9 cellular contexts compared by ENCODE assay signal in genomic region chr12:108618079-108618952, GRCh38.
DNase-seq lines count a peak whose midpoint lies in the region; ATAC-seq, FAIRE-seq and TF ChIP-seq lines count a peak whose summit lies in the region.
"Had no signal": no experiment of that assay in that cellular context is flagged by ENCODE, and none has a peak within 500 bp of the region (broad histone marks: within the 10 kb centered on the region; RNA-seq: fewer than 3 reads in every experiment).

No MANE protein-coding gene starts in this region.

- no peaks in the 10 kb centered on the region for H3K27me3 Mint-ChIP-seq in activated naive CD4-positive, alpha-beta T cell treated with anti-CD3 and anti-CD28 coated beads, Interleukin-2, amount 50 U/mL, for 24 hours

- no peak for FAIRE-seq in urothelium cell line (lab: Jason Lieb, UNC)
- FAIRE-seq: TTC549 had no signal

- peaks cover 56% of the 10 kb centered on the region for H3K4me1 Mint-ChIP-seq in activated naive CD4-positive, alpha-beta T cell treated with anti-CD3 and anti-CD28 coated beads, Interleukin-2, amount 50 U/mL, for 24 hours

- H3K27ac Mint-ChIP-seq in activated naive CD4-positive, alpha-beta T cell treated with anti-CD3 and anti-CD28 coated beads, Interleukin-2, amount 50 U/mL, for 24 hours, result peak overlapping the region; percentile 88

- ATAC-seq in GM21825 (IDR thresholded peaks at IDR 0.05; ENCODE audit: unreplicated experiment) (peak; percentile 48), SK-N-SH treated with all-trans-retinoic acid at 6 μM for 48 hours (peak; percentile 98)

- no peaks in the 10 kb centered on the region for H3K9me3 Mint-ChIP-seq in activated naive CD4-positive, alpha-beta T cell treated with anti-CD3 and anti-CD28 coated beads, Interleukin-2, amount 50 U/mL, for 24 hours

- H3K4me3 Mint-ChIP-seq in activated naive CD4-positive, alpha-beta T cell treated with anti-CD3 and anti-CD28 coated beads, Interleukin-2, amount 50 U/mL, for 24 hours, result peak overlapping the region; percentile 11

- DNase-seq in D341Med (ENCODE audit: low spot score), result peak; percentile 91
- peak; percentile 51 for DNase-seq in NCI-H1092 (lab: John Stamatoyannopoulos, UW)
- DNase-seq in glomerular visceral epithelial cell (ENCODE audit: extremely low spot score), result peak; percentile 88
- peak; percentile 79 for DNase-seq in pons (ENCODE audit: low spot score)
- DNase-seq in urothelium cell line (ENCODE audit: low spot score), result peak; percentile 74

- H3K36me3 Mint-ChIP-seq in activated naive CD4-positive, alpha-beta T cell treated with anti-CD3 and anti-CD28 coated beads, Interleukin-2, amount 50 U/mL, for 24 hours, result peaks cover 11% of the 10 kb centered on the region

TF ChIP-seq in SK-N-SH treated with all-trans-retinoic acid at 6 μM for 48 hours, 23 proteins besides CTCF, POLR2A, EP300 and RAD21:
- TF ChIP-seq ZNF565 (CRISPR knock-in tag; conservative IDR thresholded peaks at IDR 0.05; ENCODE audit: low read depth) (0 out of 2 replicates have a peak, but pooled peaks have one; percentile 19), ESRRG (CRISPR knock-in tag; IDR thresholded peaks at IDR 0.05) (no peak)

Comparison
In these comparisons a context has a peak if more than half of its experiments do, and no peak if none do; other contexts are left out.
1. Peak in every context shown above with its lines: DNase-seq and ATAC-seq.